8 cellular contexts compared by ENCODE assay signal in the genomic region with DNA sequence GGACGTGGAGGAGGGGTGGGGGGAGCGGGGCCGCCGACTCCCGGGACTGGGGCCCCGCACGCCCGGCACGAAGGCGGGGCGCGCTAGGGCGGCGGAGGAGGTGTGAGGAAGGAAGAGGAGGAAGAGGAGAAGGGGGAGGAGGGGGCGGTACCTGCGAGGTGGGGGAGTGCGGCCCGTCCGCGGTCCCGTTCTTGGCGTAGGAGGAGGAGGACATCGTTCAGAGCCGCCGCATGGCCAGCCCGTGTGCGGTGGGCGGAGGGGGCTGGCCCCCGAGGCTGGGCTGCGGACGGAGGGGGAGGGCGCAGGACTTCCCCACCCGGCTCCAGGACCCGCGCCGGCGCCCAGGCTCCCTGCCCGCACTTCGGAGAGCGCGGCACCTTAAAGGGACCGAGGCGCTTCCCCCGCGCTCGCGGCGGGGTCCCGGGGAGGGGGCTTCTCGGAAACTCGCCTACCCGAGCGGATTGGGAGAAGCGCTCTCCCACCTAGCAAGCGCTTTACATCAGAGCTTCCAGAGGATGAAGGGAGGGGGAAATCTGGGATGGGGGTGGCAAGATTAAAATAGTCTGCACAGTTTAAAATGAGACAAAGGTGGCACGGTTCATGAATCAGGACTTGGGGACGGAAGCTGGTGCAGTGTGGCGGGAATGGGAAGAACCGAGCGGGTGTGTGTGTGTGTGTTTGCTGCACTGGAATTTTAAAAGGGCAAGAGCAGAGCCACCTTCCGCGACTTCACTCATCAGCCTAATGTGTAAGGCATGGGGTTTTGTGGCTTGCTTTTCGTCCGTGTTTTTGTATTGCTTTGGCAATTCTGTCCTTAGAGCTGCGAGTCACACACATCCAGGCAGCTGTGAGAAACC. TPM values are rescaled to one million over a fixed set of nuclear protein-coding genes. Genes with fewer than 3 reads are reported as not detected.
DNase-seq lines count a peak whose midpoint lies in the region; ATAC-seq, FAIRE-seq and TF ChIP-seq lines count a peak whose summit lies in the region.

CACNB4 (minus strand) TSS at position 247 of the 857 bp plus-strand sequence.

- WGBS in heart left ventricle, 4 donors = 0 to 1% (median 1%) methylated on average over 56 to 65 of the region's 65 CpGs

- H3K9me3 Mint-ChIP-seq in activated T-helper 2 cell treated with anti-CD3 and anti-CD28 coated beads, Interferon-gamma antibody, Interleukin-2, Interleukin-4, amounts not matched to agents 10 μg/mL and 5 μg/mL and 100 μg/mL, durations not matched to agents 14 hours and 24 hours and 36 hours = no peaks in the 10 kb centered on the region

- H3K27ac ChIP-seq in heart left ventricle = peak within 1 kb of the TSS in 3 of 12 donors; percentile 10 to 47 (median 23)

- no peak within 1 kb of the TSS for H3K27ac Mint-ChIP-seq in activated T-helper 2 cell treated with anti-CD3 and anti-CD28 coated beads, Interferon-gamma antibody, Interleukin-2, Interleukin-4, amounts not matched to agents 10 μg/mL and 5 μg/mL and 100 μg/mL, durations not matched to agents 14 hours and 24 hours and 36 hours

- no peaks in the 10 kb centered on the region for H3K9me3 ChIP-seq in heart left ventricle

- H3K4me3 Mint-ChIP-seq in activated T-helper 2 cell treated with anti-CD3 and anti-CD28 coated beads, Interferon-gamma antibody, Interleukin-2, Interleukin-4, amounts not matched to agents 10 μg/mL and 5 μg/mL and 100 μg/mL, durations not matched to agents 14 hours and 24 hours and 36 hours (ENCODE audit: low read depth) = peak within 1 kb of the TSS; percentile 78

- peaks cover 15% of the 10 kb centered on the region for H3K4me1 Mint-ChIP-seq in activated T-helper 2 cell treated with anti-CD3 and anti-CD28 coated beads, Interferon-gamma antibody, Interleukin-2, Interleukin-4, amounts not matched to agents 10 μg/mL and 5 μg/mL and 100 μg/mL, durations not matched to agents 14 hours and 24 hours and 36 hours (ENCODE audit: low read depth)

- peaks cover 50% of the 10 kb centered on the region for H3K27me3 Mint-ChIP-seq in activated T-helper 2 cell treated with anti-CD3 and anti-CD28 coated beads, Interferon-gamma antibody, Interleukin-2, Interleukin-4, amounts not matched to agents 10 μg/mL and 5 μg/mL and 100 μg/mL, durations not matched to agents 14 hours and 24 hours and 36 hours (ENCODE audit: low read depth)

- ATAC-seq in heart left ventricle = peak in 3 of 4 donors; percentile 18 to 50 (median 33)
- no peak for ATAC-seq in GM19023 (IDR thresholded peaks at IDR 0.05; ENCODE audit: unreplicated experiment)

- POLR2A ChIA-PET in AG04449 (lab: Yijun Ruan, JAX) = no interaction called here

- H3K27me3 ChIP-seq in heart left ventricle = peaks cover 0 to 32% (median 4%) of the 10 kb centered on the region in 9 donors

- TF ChIP-seq CTCF in AG04449 (IDR thresholded peaks at IDR 0.05; ENCODE audit: insufficient read depth, low read length, missing control alignments) (no peak), heart left ventricle (IDR thresholded peaks at IDR 0.05) (no peak)

- CTCF ChIA-PET in AG04449 (lab: Yijun Ruan, JAX) = interaction anchor here (1.1 to 1.4 kb wide), 3 partner anchors 48 to 63 kb away, joined by 3 to 4 read pairs (median 3); no protein-coding TSS in a partner anchor

- FAIRE-seq in GM12892 (lab: Jason Lieb, UNC) = peak; percentile 85

- TF ChIP-seq POLR2A in GM12892 (IDR thresholded peaks at IDR 0.05; ENCODE audit: low read depth, low read length) = peak; percentile 45; the same call in 1 of the 2 replicates
- TF ChIP-seq POLR2A in heart left ventricle (IDR thresholded peaks at IDR 0.05) = no peak

- no peak for DNase-seq in AG04449 (ENCODE audit: low read depth, low spot score)
- DNase-seq in GM12892 (ENCODE audit: insufficient read length) = peak; percentile 54
- DNase-seq in Jurkat, Clone E6-1 (ENCODE audit: low read depth, low spot score) = no peak
- DNase-seq in activated T-helper 2 cell treated with anti-CD3 and anti-CD28 coated beads, Interferon-gamma antibody, Interleukin-2, Interleukin-4, amounts not matched to agents 10 μg/mL and 5 μg/mL and 100 μg/mL, durations not matched to agents 14 hours and 24 hours and 36 hours (ENCODE audit: low spot score) = no peak
- DNase-seq in heart left ventricle = peak in 3 of 5 donors; percentile 24 to 64 (median 29)
- peak; percentile 53 for DNase-seq in putamen (ENCODE audit: low spot score)
- DNase-seq in NCI-H187 treated with DMSO at 0.1 percent for 48 hours (lab: John Stamatoyannopoulos, UW) = no peak

- no peaks in the 10 kb centered on the region for H3K36me3 ChIP-seq in heart left ventricle

- peak within 1 kb of the TSS; percentile 54 for H3K4me3 ChIP-seq in AG04449 (ENCODE audit: low read depth, low read length)
- H3K4me3 ChIP-seq in Jurkat, Clone E6-1 (ENCODE audit: low read length) = peak within 1 kb of the TSS; percentile 44
- peak within 1 kb of the TSS; percentile 50 to 78 (median 64) for H3K4me3 ChIP-seq in heart left ventricle

- H3K4me1 ChIP-seq in heart left ventricle = peaks cover 0 to 23% (median 8%) of the 10 kb centered on the region in 12 donors

- intact Hi-C loops in activated T-helper 2 cell treated with anti-CD3 and anti-CD28 coated beads, Interferon-gamma antibody, Interleukin-2, Interleukin-4, amounts not matched to agents 10 μg/mL and 5 μg/mL and 100 μg/mL, durations not matched to agents 14 hours and 24 hours and 36 hours (cut with micrococcal nuclease) = no loop called here
- intact Hi-C loops in heart left ventricle (cut with DNase I) = no loop called here

- no peaks in the 10 kb centered on the region for H3K36me3 Mint-ChIP-seq in activated T-helper 2 cell treated with anti-CD3 and anti-CD28 coated beads, Interferon-gamma antibody, Interleukin-2, Interleukin-4, amounts not matched to agents 10 μg/mL and 5 μg/mL and 100 μg/mL, durations not matched to agents 14 hours and 24 hours and 36 hours (ENCODE audit: low read depth)

RNA-seq across cellular contexts. Expression of gene CACNB4, which starts in this region (rescaled TPM):
- polyA plus RNA-seq in GM12892 (2012; ENCODE audit: missing spikeins) = 14.9 TPM
- polyA plus RNA-seq in Jurkat, Clone E6-1 (2012; ENCODE audit: insufficient read depth, insufficient read length) = 1.1 TPM
- total RNA-seq in activated T-helper 2 cell treated with anti-CD3 and anti-CD28 coated beads, Interferon-gamma antibody, Interleukin-2, Interleukin-4, amounts not matched to agents 10 μg/mL and 5 μg/mL and 100 μg/mL, durations not matched to agents 14 hours and 24 hours and 36 hours = 0.23 and 0.39 TPM in 2 replicates
- 1 to 10 TPM in 3 of 9 donors, under 1 TPM in 6; 0.25 to 1.5 (median 0.44) TPM for total RNA-seq in heart left ventricle
- under 1 TPM; 0.03 to 0.11 TPM for polyA plus RNA-seq in heart left ventricle

Comparison
In these comparisons a context has a peak if more than half of its experiments do, and no peak if none do; other contexts are left out.
1. DNase-seq: peak in GM12892 (single experiment), heart left ventricle (3 of 5) and putamen (single experiment); none in AG04449 (single experiment), Jurkat, Clone E6-1 (single experiment), activated T-helper 2 cell treated with anti-CD3 and anti-CD28 coated beads, Interferon-gamma antibody, Interleukin-2, Interleukin-4, amounts not matched to agents 10 μg/mL and 5 μg/mL and 100 μg/mL, durations not matched to agents 14 hours and 24 hours and 36 hours (single experiment) and NCI-H187 treated with DMSO at 0.1 percent for 48 hours (single experiment).
2. Peak in every context shown above with its lines, with median percentiles within 50 percentile points of each other: H3K4me3 ChIP-seq.